ENCODE assay signal across 21 cellular contexts in genomic region chr5:76332620-76333170, GRCh38.
DNase-seq lines count a peak whose midpoint lies in the region; ATAC-seq lines count a peak whose summit lies in the region.
"Had no signal": no experiment of that assay in that cellular context is flagged by ENCODE, and none has a peak within 500 bp of the region (broad histone marks: within the 10 kb centered on the region; RNA-seq: fewer than 3 reads in every experiment).

No MANE protein-coding gene starts in this region.

- ATAC-seq in T-helper 17 cell = no peak
- ATAC-seq in HG02763 (IDR thresholded peaks at IDR 0.05; ENCODE audit: unreplicated experiment) = no peak
- ATAC-seq: body of pancreas, K562 had no signal

- H3K27me3 Mint-ChIP-seq in T-helper 1 cell treated with Interleukin-12 subunit alpha and Interleukin-12 subunit beta and Interleukin-4 antibody, amounts not matched to agents 30 μg/mL and 1 μg/mL, for 36 hours (ENCODE audit: low read depth) = no peaks in the 10 kb centered on the region
- H3K27me3 Mint-ChIP-seq in CD4-positive, alpha-beta memory T cell = no peaks in the 10 kb centered on the region
- H3K27me3 Mint-ChIP-seq in T-helper 17 cell (no peaks in the 10 kb centered on the region), immature natural killer cell (ENCODE audit: low read depth in 3 of 3) (peaks cover 0 to 2% (median 0%) of the 10 kb centered on the region in 3 donors)

- no peaks in the 10 kb centered on the region for H3K27me3 ChIP-seq in CD4-positive, alpha-beta memory T cell (ENCODE audit: insufficient read depth, low read length)
- H3K27me3 ChIP-seq: body of pancreas, esophagus muscularis mucosa, spleen, upper lobe of left lung had no signal

- DNase-seq in T-helper 1 cell = no peak
- no peak for DNase-seq in CD4-positive, alpha-beta memory T cell
- DNase-seq in T-helper 17 cell = no peak
- DNase-seq in immature natural killer cell = no peak
- DNase-seq in NK-92 treated with Interleukin-12 subunit alpha and Interleukin-12 subunit beta, amount 100 ng/mL, for 24 hours (lab: John Stamatoyannopoulos, UW) = no peak
- no peak for DNase-seq in stimulated activated naive CD4-positive, alpha-beta T cell (lab: John Stamatoyannopoulos, UW)
- DNase-seq: COR-L47; effector CD4-positive, alpha-beta T cell; kidney glomerular epithelial cell; NCI-H2171; occipital lobe; spleen; stimulated activated CD4-positive, alpha-beta T cell treated with anti-CD3 and anti-CD28 coated beads, Interleukin-4, amount 100 ng/mL, for 24 hours; upper lobe of left lung had no signal

- H3K4me1 ChIP-seq in CD4-positive, alpha-beta memory T cell (ENCODE audit: insufficient read depth, low read length) = peaks cover 62% of the 10 kb centered on the region

- CTCF ChIA-PET in CD4-positive, alpha-beta memory T cell (lab: Charles Lee; ENCODE audit: partially characterized antibody) = interaction anchor here (0.7 to 5.1 kb wide), 10 partner anchors 13 to 442 kb away, joined by 3 to 31 read pairs (median 6); partner anchors contain the start of gene IQGAP2

- H3K9me3 Mint-ChIP-seq in T-helper 1 cell treated with Interleukin-12 subunit alpha and Interleukin-12 subunit beta and Interleukin-4 antibody, amounts not matched to agents 30 μg/mL and 1 μg/mL, for 36 hours = no peaks in the 10 kb centered on the region
- peaks cover 0 to 3% (median 0%) of the 10 kb centered on the region in 8 donors for H3K9me3 Mint-ChIP-seq in CD4-positive, alpha-beta memory T cell
- no peaks in the 10 kb centered on the region for H3K9me3 Mint-ChIP-seq in immature natural killer cell

- H3K27ac ChIP-seq in CD4-positive, alpha-beta memory T cell (ENCODE audit: low read depth, low read length) = no peak overlapping the region
- H3K27ac ChIP-seq: 22Rv1, body of pancreas, esophagus muscularis mucosa, RWPE1, upper lobe of left lung had no signal

- no peaks in the 10 kb centered on the region for H3K36me3 ChIP-seq in CD4-positive, alpha-beta memory T cell (ENCODE audit: insufficient read depth, low read length)
- H3K36me3 ChIP-seq: esophagus muscularis mucosa, spleen, upper lobe of left lung had no signal

- H3K4me3 Mint-ChIP-seq in T-helper 1 cell treated with Interleukin-12 subunit alpha and Interleukin-12 subunit beta and Interleukin-4 antibody, amounts not matched to agents 30 μg/mL and 1 μg/mL, for 36 hours = no peak overlapping the region
- peak overlapping the region in 5 of 8 donors; percentile 4 to 60 (median 30) for H3K4me3 Mint-ChIP-seq in CD4-positive, alpha-beta memory T cell
- no peak overlapping the region for H3K4me3 Mint-ChIP-seq in T-helper 17 cell
- no peak overlapping the region for H3K4me3 Mint-ChIP-seq in immature natural killer cell

- peak overlapping the region; percentile 65 for H3K27ac Mint-ChIP-seq in T-helper 1 cell treated with Interleukin-12 subunit alpha and Interleukin-12 subunit beta and Interleukin-4 antibody, amounts not matched to agents 30 μg/mL and 1 μg/mL, for 36 hours
- peak overlapping the region; percentile 63 to 93 (median 82) for H3K27ac Mint-ChIP-seq in CD4-positive, alpha-beta memory T cell
- H3K27ac Mint-ChIP-seq in T-helper 17 cell (peak overlapping the region; percentile 94), immature natural killer cell (peak overlapping the region in 5 of 6 donors; percentile 36 to 68 (median 51))

- no peaks in the 10 kb centered on the region for H3K9me3 ChIP-seq in CD4-positive, alpha-beta memory T cell (ENCODE audit: control insufficient read depth in 1 of 2, low read length in 2 of 2)
- H3K9me3 ChIP-seq in T-helper 17 cell (ENCODE audit: control insufficient read depth, low read length, poor library complexity, severe bottlenecking) = no peaks in the 10 kb centered on the region
- H3K9me3 ChIP-seq: body of pancreas, esophagus muscularis mucosa, upper lobe of left lung had no signal

- H3K4me1 Mint-ChIP-seq in T-helper 1 cell treated with Interleukin-12 subunit alpha and Interleukin-12 subunit beta and Interleukin-4 antibody, amounts not matched to agents 30 μg/mL and 1 μg/mL, for 36 hours (ENCODE audit: low read depth) = peaks cover 62% of the 10 kb centered on the region
- H3K4me1 Mint-ChIP-seq in CD4-positive, alpha-beta memory T cell = peaks cover 53 to 72% (median 60%) of the 10 kb centered on the region in 4 donors
- H3K4me1 Mint-ChIP-seq in T-helper 17 cell (peaks cover 49% of the 10 kb centered on the region), immature natural killer cell (peaks cover 54 to 68% of the 10 kb centered on the region in 2 donors)

- intact Hi-C loops in CD4-positive, alpha-beta memory T cell (cut with micrococcal nuclease) = no loop called here

- H3K36me3 Mint-ChIP-seq in T-helper 1 cell treated with Interleukin-12 subunit alpha and Interleukin-12 subunit beta and Interleukin-4 antibody, amounts not matched to agents 30 μg/mL and 1 μg/mL, for 36 hours (ENCODE audit: low read depth) = peaks cover 9% of the 10 kb centered on the region
- H3K36me3 Mint-ChIP-seq in CD4-positive, alpha-beta memory T cell = no peaks in the 10 kb centered on the region
- H3K36me3 Mint-ChIP-seq in T-helper 17 cell (ENCODE audit: low read depth) (no peaks in the 10 kb centered on the region), immature natural killer cell (no peaks in the 10 kb centered on the region)

- POLR2A ChIA-PET in CD4-positive, alpha-beta memory T cell (lab: Charles Lee; ENCODE audit: partially characterized antibody) = interaction anchor here (0.9 to 3.6 kb wide), 8 partner anchors 10 to 215 kb away, joined by 3 to 55 read pairs (median 8); partner anchors contain the start of gene IQGAP2

- H3K4me3 ChIP-seq in CD4-positive, alpha-beta memory T cell (ENCODE audit: low read length in 2 of 2) = no peak overlapping the region
- H3K4me3 ChIP-seq: body of pancreas, esophagus muscularis mucosa, K562, spleen, upper lobe of left lung had no signal

Comparison
In these comparisons a context has a peak if more than half of its experiments do, and no peak if none do; other contexts are left out.
1. H3K4me3 Mint-ChIP-seq: peak in CD4-positive, alpha-beta memory T cell (5 of 8); none in T-helper 1 cell treated with Interleukin-12 subunit alpha and Interleukin-12 subunit beta and Interleukin-4 antibody, amounts not matched to agents 30 μg/mL and 1 μg/mL, for 36 hours (single experiment), T-helper 17 cell (single experiment) and immature natural killer cell (0 of 5).
2. Peak in every context shown above with its lines, with median percentiles within 50 percentile points of each other: H3K27ac Mint-ChIP-seq.